36 cellular contexts compared by ENCODE assay signal in genomic region chr14:30961330-30961729, GRCh38.
"Had no signal": no experiment of that assay in that cellular context is flagged by ENCODE, and none has a peak within 500 bp of the region (broad histone marks: within the 10 kb centered on the region; RNA-seq: fewer than 3 reads in every experiment).

No MANE protein-coding gene starts in this region.

- H3K27ac Mint-ChIP-seq: activated B cell treated with CpG ODN at 0.5 μM for 24 hours; activated CD4-positive, alpha-beta memory T cell treated with anti-CD3 and anti-CD28 coated beads for 36 hours; activated CD4-positive, alpha-beta T cell treated with anti-CD3 and anti-CD28 coated beads, Interleukin-2, amount 10 ng/mL, durations not matched to agents 24 days and 14 days; activated CD8-positive, alpha-beta T cell treated with anti-CD3 and anti-CD28 coated beads for 36 hours; activated naive CD4-positive, alpha-beta T cell treated with anti-CD3 and anti-CD28 coated beads for 36 hours; activated naive CD4-positive, alpha-beta T cell treated with anti-CD3 and anti-CD28 coated beads, Interleukin-2, amount 50 U/mL, for 72 hours; activated naive CD8-positive, alpha-beta T cell treated with anti-CD3 and anti-CD28 coated beads, Interleukin-2, amount 10 ng/mL, durations not matched to agents 7 days and 5 days; activated T-cell treated with anti-CD3 and anti-CD28 coated beads, Interleukin-2, amount 50 U/mL, for 72 hours; T-helper 1 cell treated with Interleukin-12 subunit alpha and Interleukin-12 subunit beta and Interleukin-4 antibody, amounts not matched to agents 30 μg/mL and 1 μg/mL, for 36 hours; T-helper 2 cell treated with Interferon-gamma antibody and Interleukin-4, amounts not matched to agents 5 μg/mL and 100 μg/mL, for 36 hours had no signal

- H3K36me3 ChIP-seq: adrenal gland, breast epithelium had no signal

- FAIRE-seq: astrocyte, colon had no signal

- DNase-seq: activated B cell treated with CpG ODN at 0.5 μM for 24 hours; activated CD4-positive, alpha-beta memory T cell treated with anti-CD3 and anti-CD28 coated beads for 36 hours; activated CD4-positive, alpha-beta T cell treated with anti-CD3 and anti-CD28 coated beads for 4 hours; activated CD4-positive, alpha-beta T cell treated with anti-CD3 and anti-CD28 coated beads, Interleukin-2, amount 10 ng/mL, durations not matched to agents 24 days and 14 days; activated CD4-positive, alpha-beta T cell treated with anti-CD3 and anti-CD28 coated beads, Interleukin-2, amount 50 U/mL, for 1 hour; activated CD4-positive, alpha-beta T cell treated with anti-CD3 and anti-CD28 coated beads, Interleukin-2, amount 50 U/mL, for 4 hours; activated CD4-positive, CD25-positive, alpha-beta regulatory T cell treated with anti-CD3 and anti-CD28 coated beads, Interleukin-2, amount 50 U/mL, for 72 hours; activated CD8-positive, alpha-beta memory T cell treated with anti-CD3 and anti-CD28 coated beads, Interleukin-2, amount 50 U/mL, for 4 hours; activated CD8-positive, alpha-beta T cell treated with anti-CD3 and anti-CD28 coated beads for 36 hours; activated effector memory CD4-positive, alpha-beta T cell treated with anti-CD3 and anti-CD28 coated beads, Interleukin-2, amount 50 U/mL, for 16 hours; activated gamma-delta T cell treated with Interleukin-2 at 50 U/mL for 16 hours; activated naive CD4-positive, alpha-beta T cell; activated naive CD4-positive, alpha-beta T cell treated with anti-CD3 and anti-CD28 coated beads for 36 hours; activated naive CD4-positive, alpha-beta T cell treated with anti-CD3 and anti-CD28 coated beads, Interleukin-2, amount 50 U/mL, for 16 hours; activated naive CD8-positive, alpha-beta T cell treated with anti-CD3 and anti-CD28 coated beads, Interleukin-2, amount 10 ng/mL, durations not matched to agents 7 days and 5 days; activated T-cell treated with anti-CD3 and anti-CD28 coated beads for 4 hours; activated T-cell treated with anti-CD3 and anti-CD28 coated beads, Interleukin-2, amount 50 U/mL, for 1 hour; activated T-cell treated with anti-CD3 and anti-CD28 coated beads, Interleukin-2, amount 50 U/mL, for 4 hours; activated T-cell treated with anti-CD3 and anti-CD28 coated beads, Interleukin-2, amount 50 U/mL, for 72 hours; adrenal gland; amniotic stem cell; aorta; body of pancreas; brain microvascular endothelial cell; central memory CD4-positive, alpha-beta T cell; T-helper 2 cell; T-helper 9 cell had no signal

- H3K27me3 ChIP-seq: adrenal gland, body of pancreas, brain microvascular endothelial cell, breast epithelium had no signal

- H3K27ac ChIP-seq: adrenal gland, body of pancreas, brain microvascular endothelial cell, breast epithelium, VCaP had no signal

- H3K4me3 ChIP-seq: adrenal gland, body of pancreas, breast epithelium had no signal

- H3K4me3 Mint-ChIP-seq: activated B cell treated with CpG ODN at 0.5 μM for 24 hours; activated CD4-positive, alpha-beta memory T cell treated with anti-CD3 and anti-CD28 coated beads for 36 hours; activated CD4-positive, alpha-beta T cell treated with anti-CD3 and anti-CD28 coated beads, Interleukin-2, amount 10 ng/mL, durations not matched to agents 24 days and 14 days; activated CD8-positive, alpha-beta T cell treated with anti-CD3 and anti-CD28 coated beads for 36 hours; activated naive CD4-positive, alpha-beta T cell treated with anti-CD3 and anti-CD28 coated beads for 36 hours; activated naive CD8-positive, alpha-beta T cell treated with anti-CD3 and anti-CD28 coated beads, Interleukin-2, amount 10 ng/mL, durations not matched to agents 7 days and 5 days; activated T-cell treated with anti-CD3 and anti-CD28 coated beads, Interleukin-2, amount 50 U/mL, for 4 hours; activated T-cell treated with anti-CD3 and anti-CD28 coated beads, Interleukin-2, amount 50 U/mL, for 72 hours; activated T-helper 1 cell treated with anti-CD3 and anti-CD28 coated beads, Interleukin-12 subunit alpha, Interleukin-12 subunit beta, Interleukin-2, Interleukin-4 antibody, amounts not matched to agents 30 ng/mL and 10 ng/mL and 1 ng/mL, durations not matched to agents 14 hours and 24 hours and 36 hours; activated T-helper 17 cell treated with anti-CD3 and anti-CD28 coated beads, Interleukin-2, amount 50 U/mL, for 72 hours; T-helper 1 cell treated with Interleukin-12 subunit alpha and Interleukin-12 subunit beta and Interleukin-4 antibody, amounts not matched to agents 30 μg/mL and 1 μg/mL, for 36 hours; T-helper 2 cell treated with Interferon-gamma antibody and Interleukin-4, amounts not matched to agents 5 μg/mL and 100 μg/mL, for 36 hours had no signal

- ATAC-seq: activated CD8-positive, alpha-beta T cell treated with anti-CD3 and anti-CD28 coated beads for 36 hours; activated T-cell treated with anti-CD3 and anti-CD28 coated beads, Interleukin-2, amount 50 U/mL, for 4 hours; activated T-cell treated with anti-CD3 and anti-CD28 coated beads, Interleukin-2, amount 50 U/mL, for 72 hours; body of pancreas had no signal

- H3K9me3 Mint-ChIP-seq: activated T-helper 17 cell treated with anti-CD3 and anti-CD28 coated beads, Interleukin-2, amount 50 U/mL, for 72 hours had no signal

- H3K4me1 ChIP-seq: breast epithelium had no signal

- H3K27me3 Mint-ChIP-seq: activated B cell treated with CpG ODN at 0.5 μM for 24 hours; activated CD4-positive, alpha-beta memory T cell treated with anti-CD3 and anti-CD28 coated beads for 36 hours; activated CD4-positive, alpha-beta T cell treated with anti-CD3 and anti-CD28 coated beads, Interleukin-2, amount 10 ng/mL, durations not matched to agents 24 days and 14 days; activated CD8-positive, alpha-beta T cell treated with anti-CD3 and anti-CD28 coated beads for 36 hours; activated naive CD8-positive, alpha-beta T cell treated with anti-CD3 and anti-CD28 coated beads, Interleukin-2, amount 10 ng/mL, durations not matched to agents 7 days and 5 days; activated T-helper 17 cell treated with anti-CD3 and anti-CD28 coated beads, Interleukin-2, amount 50 U/mL, for 72 hours had no signal
